ENCODE assay signal across 8 cellular contexts in the genomic region with DNA sequence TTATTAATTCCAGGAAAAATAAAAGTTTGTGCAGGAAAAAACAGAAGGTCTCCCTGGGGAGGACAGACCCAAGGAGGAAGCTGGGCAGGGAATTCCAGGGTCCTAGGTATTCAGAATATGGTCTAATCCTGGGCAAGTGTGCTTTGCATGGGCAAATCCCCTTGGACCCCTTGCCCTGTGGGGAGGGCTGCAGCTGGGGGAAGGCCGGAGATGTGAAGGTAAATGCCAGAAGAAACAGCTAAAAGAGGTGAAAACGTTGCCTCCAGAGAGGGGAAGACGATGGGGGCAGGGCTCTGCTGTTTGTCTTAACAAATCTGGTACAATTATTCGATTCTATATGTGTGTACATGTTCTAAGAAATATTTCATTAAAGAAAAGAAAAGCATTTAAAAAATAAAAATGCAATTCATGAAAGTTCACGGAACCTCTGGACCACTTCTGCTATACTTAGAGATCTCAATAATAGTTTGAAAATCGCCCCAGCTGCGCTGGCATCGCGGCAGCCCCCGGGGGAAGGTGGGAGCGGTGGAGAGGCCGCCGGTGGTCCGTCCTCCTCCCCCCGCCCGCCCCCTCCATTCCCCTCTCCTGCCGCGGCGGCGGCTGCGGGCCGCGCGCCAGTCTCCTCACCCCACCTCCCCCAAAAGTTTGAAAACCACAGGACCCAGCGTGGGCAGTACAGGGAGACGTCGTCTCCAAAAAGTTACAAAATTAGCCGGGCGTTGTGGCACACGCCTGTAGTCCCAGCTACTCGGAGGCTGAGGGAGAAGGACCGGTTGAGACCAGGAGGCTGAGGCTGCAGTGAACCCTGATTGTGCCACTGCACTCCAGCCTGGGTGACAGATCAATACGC. TPM values are rescaled to one million over a fixed set of nuclear protein-coding genes. Genes with fewer than 3 reads are reported as not detected.
DNase-seq lines count a peak whose midpoint lies in the region; ATAC-seq lines count a peak whose summit lies in the region.

No MANE protein-coding gene starts in this region.

- H3K27me3 ChIP-seq in iPS-20b (ENCODE audit: insufficient read depth, low read length) (peaks cover 28% of the 10 kb centered on the region; the same call in 1 of the 2 replicates), thymus (ENCODE audit: control insufficient read depth, insufficient read depth) (peaks cover 4% of the 10 kb centered on the region)

- H3K27ac ChIP-seq in iPS-20b (ENCODE audit: low read length) (no peak overlapping the region), thymus (ENCODE audit: low read depth) (peak overlapping the region; percentile 25)

- peak; percentile 46 for ATAC-seq in activated CD8-positive, alpha-beta T cell treated with anti-CD3 and anti-CD28 coated beads, Interleukin-2, amount 10 ng/mL, durations not matched to agents 7 days and 5 days

- peaks cover 7% of the 10 kb centered on the region for H3K27me3 Mint-ChIP-seq in activated T-cell treated with anti-CD3 and anti-CD28 coated beads, Interleukin-2, amount 50 U/mL, for 24 hours
- H3K27me3 Mint-ChIP-seq in activated CD8-positive, alpha-beta T cell treated with anti-CD3 and anti-CD28 coated beads, Interleukin-2, amount 10 ng/mL, durations not matched to agents 7 days and 5 days (ENCODE audit: low read depth), result peaks cover 23% of the 10 kb centered on the region

- H3K9ac ChIP-seq in iPS-20b (ENCODE audit: low read depth, low read length), result peak overlapping the region; percentile 64

- peak overlapping the region; percentile 80 for H3K4me3 Mint-ChIP-seq in activated T-cell treated with anti-CD3 and anti-CD28 coated beads, Interleukin-2, amount 50 U/mL, for 24 hours
- H3K4me3 Mint-ChIP-seq in activated CD8-positive, alpha-beta T cell treated with anti-CD3 and anti-CD28 coated beads, Interleukin-2, amount 10 ng/mL, durations not matched to agents 7 days and 5 days, result peak overlapping the region; percentile 82

- DNase-seq in activated T-cell treated with anti-CD3 and anti-CD28 coated beads, Interleukin-2, amount 50 U/mL, for 24 hours, result no peak
- DNase-seq in activated T-cell treated with anti-CD3 and anti-CD28 coated beads for 4 hours, result no peak
- DNase-seq in activated CD8-positive, alpha-beta T cell treated with anti-CD3 and anti-CD28 coated beads, Interleukin-2, amount 10 ng/mL, durations not matched to agents 7 days and 5 days, result peak; percentile 24
- DNase-seq in dedifferentiated amniotic fluid mesenchymal stem cell (ENCODE audit: extremely low spot score), result no peak
- no peak for DNase-seq in NCI-H2227 treated with DMSO at 0.1 percent for 48 hours (lab: John Stamatoyannopoulos, UW)
- DNase-seq in nucleus accumbens (lab: John Stamatoyannopoulos, UW), result no peak

- no peaks in the 10 kb centered on the region for H3K36me3 Mint-ChIP-seq in activated T-cell treated with anti-CD3 and anti-CD28 coated beads, Interleukin-2, amount 50 U/mL, for 24 hours (ENCODE audit: low read depth)
- H3K36me3 Mint-ChIP-seq in activated CD8-positive, alpha-beta T cell treated with anti-CD3 and anti-CD28 coated beads, Interleukin-2, amount 10 ng/mL, durations not matched to agents 7 days and 5 days (ENCODE audit: low read depth), result peaks cover 2% of the 10 kb centered on the region

- H3K4me1 ChIP-seq in iPS-20b (ENCODE audit: insufficient read depth, low read length) (peaks cover 10% of the 10 kb centered on the region), thymus (ENCODE audit: control insufficient read depth, insufficient read depth, low read length) (peaks cover 12% of the 10 kb centered on the region)

- POLR2A ChIA-PET in activated CD8-positive, alpha-beta T cell treated with anti-CD3 and anti-CD28 coated beads, Interleukin-2, amount 10 ng/mL, durations not matched to agents 7 days and 5 days (lab: Charles Lee), result interaction anchor here (0.9 to 1.7 kb wide), 5 partner anchors 14 to 358 kb away, joined by 3 to 9 read pairs (median 4); a partner anchor contains a TSS

- peaks cover 34% of the 10 kb centered on the region for H3K4me1 Mint-ChIP-seq in activated T-cell treated with anti-CD3 and anti-CD28 coated beads, Interleukin-2, amount 50 U/mL, for 24 hours (ENCODE audit: low read depth)
- H3K4me1 Mint-ChIP-seq in activated CD8-positive, alpha-beta T cell treated with anti-CD3 and anti-CD28 coated beads, Interleukin-2, amount 10 ng/mL, durations not matched to agents 7 days and 5 days (ENCODE audit: low read depth), result peaks cover 30% of the 10 kb centered on the region

- CTCF ChIA-PET in activated CD8-positive, alpha-beta T cell treated with anti-CD3 and anti-CD28 coated beads, Interleukin-2, amount 10 ng/mL, durations not matched to agents 7 days and 5 days (lab: Charles Lee), result interaction anchor here (0.9 to 37.2 kb wide), 8 partner anchors 15 to 280 kb away, joined by 3 to 695 read pairs (median 20); a partner anchor contains a TSS

- H3K9me3 Mint-ChIP-seq in activated T-cell treated with anti-CD3 and anti-CD28 coated beads, Interleukin-2, amount 50 U/mL, for 24 hours, result no peaks in the 10 kb centered on the region
- H3K9me3 Mint-ChIP-seq in activated CD8-positive, alpha-beta T cell treated with anti-CD3 and anti-CD28 coated beads, Interleukin-2, amount 10 ng/mL, durations not matched to agents 7 days and 5 days (ENCODE audit: insufficient read depth), result no peaks in the 10 kb centered on the region

- WGBS in thymus, result 2% methylated on average over 33 of the region's 33 CpGs

- peak overlapping the region; percentile 94 for H3K27ac Mint-ChIP-seq in activated T-cell treated with anti-CD3 and anti-CD28 coated beads, Interleukin-2, amount 50 U/mL, for 24 hours
- peak overlapping the region; percentile 89 for H3K27ac Mint-ChIP-seq in activated CD8-positive, alpha-beta T cell treated with anti-CD3 and anti-CD28 coated beads, Interleukin-2, amount 10 ng/mL, durations not matched to agents 7 days and 5 days

- H3K36me3 ChIP-seq in iPS-20b (ENCODE audit: insufficient read depth, low read depth, low read length), result no peaks in the 10 kb centered on the region
- H3K36me3 ChIP-seq in thymus (ENCODE audit: control insufficient read depth, insufficient read depth), result no peaks in the 10 kb centered on the region

- peak overlapping the region; percentile 77 for H3K4me3 ChIP-seq in iPS-20b (ENCODE audit: low read length)
- H3K4me3 ChIP-seq in thymus (ENCODE audit: low read length), result peak overlapping the region; percentile 63

- H3K9me3 ChIP-seq in iPS-20b (ENCODE audit: insufficient read depth, low read depth, low read length) (no peaks in the 10 kb centered on the region), thymus (ENCODE audit: control insufficient read depth) (no peaks in the 10 kb centered on the region)

RNA-seq across cellular contexts. Expression of a gene that starts 1.5 kb away (rescaled TPM):
- 10 to 100 TPM; 14.4 to 14.6 TPM for total RNA-seq in activated CD8-positive, alpha-beta T cell treated with anti-CD3 and anti-CD28 coated beads, Interleukin-2, amount 10 ng/mL, durations not matched to agents 7 days and 5 days
- polyA plus RNA-seq in thymus, result 16.6 TPM

RNA-seq across cellular contexts. Expression of a gene that starts 16.4 kb away (rescaled TPM):
- under 1 TPM; 0.18 to 0.21 TPM for total RNA-seq in activated CD8-positive, alpha-beta T cell treated with anti-CD3 and anti-CD28 coated beads, Interleukin-2, amount 10 ng/mL, durations not matched to agents 7 days and 5 days
- 0.09 TPM for polyA plus RNA-seq in thymus

RNA-seq across cellular contexts. Expression of a gene that starts 53.9 kb away (rescaled TPM):
- 10 to 100 TPM; 85.9 to 86.1 TPM for total RNA-seq in activated CD8-positive, alpha-beta T cell treated with anti-CD3 and anti-CD28 coated beads, Interleukin-2, amount 10 ng/mL, durations not matched to agents 7 days and 5 days
- 65.5 TPM for polyA plus RNA-seq in thymus
